In genomic region chr12:53696285-53696654, GRCh38 we compare ENCODE assay signal across 9 cellular contexts. TPM values are rescaled to one million over a fixed set of nuclear protein-coding genes. Genes with fewer than 3 reads are reported as not detected.
DNase-seq lines count a peak whose midpoint lies in the region; ATAC-seq and TF ChIP-seq lines count a peak whose summit lies in the region.
"Had no signal": no experiment of that assay in that cellular context is flagged by ENCODE, and none has a peak within 500 bp of the region (broad histone marks: within the 10 kb centered on the region; RNA-seq: fewer than 3 reads in every experiment).

No MANE protein-coding gene starts in this region.

- ATAC-seq in GM21423 (IDR thresholded peaks at IDR 0.05; ENCODE audit: unreplicated experiment) (peak; percentile 48), body of pancreas (peak; percentile 95), HG02642 (IDR thresholded peaks at IDR 0.05; ENCODE audit: poor library complexity, unreplicated experiment) (no peak)

- peak; percentile 93 for DNase-seq in AG08396 (ENCODE audit: low spot score)
- peak; percentile 84 for DNase-seq in NCI-H2227 treated with DMSO at 0.1 percent for 48 hours (lab: John Stamatoyannopoulos, UW)
- peak; percentile 62 to 85 (median 75) for DNase-seq in body of pancreas
- peak; percentile 89 for DNase-seq in hepatocyte (ENCODE audit: low spot score)
- peak; percentile 92 for DNase-seq in prostate gland (ENCODE audit: low spot score)
- no peak for DNase-seq in activated T-cell treated with anti-CD3 and anti-CD28 coated beads, Interleukin-2, amount 50 U/mL, for 1 hour
- DNase-seq: natural killer cell had no signal

- WGBS in body of pancreas, 2 donors: 11 to 13% methylated on average over 11 of the region's 11 CpGs
- 2% methylated on average over 11 of the region's 11 CpGs for whole genome bisulfite sequencing in hepatocyte (ENCODE audit: low lambda C conversion rate, missing lambda C conversion rate)
- 14% methylated on average over 11 of the region's 11 CpGs for WGBS in prostate gland

- no peak overlapping the region for H3K4me3 ChIP-seq in body of pancreas
- H3K4me3 ChIP-seq in hepatocyte: no peak overlapping the region
- peak overlapping the region; percentile 2 to 21 for H3K4me3 ChIP-seq in prostate gland

- H3K4me2 ChIP-seq in hepatocyte: peak overlapping the region; percentile 83

- no peaks in the 10 kb centered on the region for H3K79me2 ChIP-seq in hepatocyte

- H3K27me3 ChIP-seq in body of pancreas (peaks cover 3 to 31% of the 10 kb centered on the region in 2 donors), hepatocyte (peaks cover 79% of the 10 kb centered on the region), prostate gland (replicated peaks; ENCODE audit: insufficient read depth) (peaks cover 2% of the 10 kb centered on the region)

- TF ChIP-seq POLR2A in body of pancreas (IDR thresholded peaks at IDR 0.05): no peak
- no peak for TF ChIP-seq POLR2A in prostate gland (IDR thresholded peaks at IDR 0.05)

- H2AFZ ChIP-seq in hepatocyte: no peak overlapping the region

- intact Hi-C loops in body of pancreas (cut with DNase I) (no loop called here), prostate gland (cut with DNase I) (no loop called here)

- H4K20me1 ChIP-seq in hepatocyte (ENCODE audit: insufficient read depth, poor library complexity, severe bottlenecking): no peaks in the 10 kb centered on the region

- peaks cover 19% of the 10 kb centered on the region for H3K4me1 ChIP-seq in body of pancreas
- H3K4me1 ChIP-seq in hepatocyte (ENCODE audit: insufficient read depth): peaks cover 8% of the 10 kb centered on the region
- H3K4me1 ChIP-seq in prostate gland (replicated peaks): no peaks in the 10 kb centered on the region

- H3K36me3 ChIP-seq in body of pancreas (replicated peaks in 1 of 2; ENCODE audit: insufficient read depth in 1 of 2, low read depth in 2 of 2) (no peaks in the 10 kb centered on the region), hepatocyte (replicated peaks; ENCODE audit: insufficient read depth, low read depth) (no peaks in the 10 kb centered on the region), prostate gland (no peaks in the 10 kb centered on the region)

- H3K9me3 ChIP-seq in body of pancreas (no peaks in the 10 kb centered on the region), hepatocyte (ENCODE audit: low read depth) (no peaks in the 10 kb centered on the region), prostate gland (no peaks in the 10 kb centered on the region)

- H3K9me2 ChIP-seq in hepatocyte (replicated peaks; ENCODE audit: insufficient read depth): no peaks in the 10 kb centered on the region

- H3K27ac ChIP-seq in body of pancreas (no peak overlapping the region), hepatocyte (no peak overlapping the region), prostate gland (peak overlapping the region in 1 of 2 donors; percentile 20)

- TF ChIP-seq CTCF in body of pancreas (IDR thresholded peaks at IDR 0.05): no peak
- no peak for TF ChIP-seq CTCF in hepatocyte (IDR thresholded peaks at IDR 0.05; ENCODE audit: poor library complexity)
- TF ChIP-seq CTCF in prostate gland (IDR thresholded peaks at IDR 0.05): peak in 1 of 4 experiments; percentile 3

RNA-seq across cellular contexts. Expression of gene ATP5MC2, which starts 20.4 kb away (rescaled TPM):
- total RNA-seq in body of pancreas (100 to 1,000 TPM in 1 of 2 donors, 10 to 100 TPM in 1; 94.3 to 143 TPM), hepatocyte (252 and 329 TPM in 2 replicates), prostate gland (100 to 1,000 TPM; 419 to 728 TPM)
- polyA plus RNA-seq in hepatocyte: 301 and 306 TPM in 2 replicates

RNA-seq across cellular contexts. Expression of gene CALCOCO1, which starts 31.0 kb away (rescaled TPM):
- total RNA-seq in body of pancreas (100 to 1,000 TPM; 109 to 153 TPM), hepatocyte (63.5 and 71.3 TPM in 2 replicates), prostate gland (100 to 1,000 TPM; 108 to 194 TPM)
- 74.4 and 83.1 TPM in 2 replicates for polyA plus RNA-seq in hepatocyte

RNA-seq across cellular contexts. Expression of gene CISTR, which starts 55.5 kb away (rescaled TPM):
- not detected for total RNA-seq in body of pancreas
- not detected in 2 replicates for total RNA-seq in hepatocyte
- polyA plus RNA-seq in hepatocyte: not detected in 2 replicates
- not detected for total RNA-seq in prostate gland
- total RNA-seq: natural killer cell had no signal

Comparison
In these comparisons a context has a peak if more than half of its experiments do, and no peak if none do; other contexts are left out.
1. H3K4me3 ChIP-seq: peak in prostate gland (2 of 2); none in body of pancreas (0 of 2) and hepatocyte (single experiment).